In the genomic region with DNA sequence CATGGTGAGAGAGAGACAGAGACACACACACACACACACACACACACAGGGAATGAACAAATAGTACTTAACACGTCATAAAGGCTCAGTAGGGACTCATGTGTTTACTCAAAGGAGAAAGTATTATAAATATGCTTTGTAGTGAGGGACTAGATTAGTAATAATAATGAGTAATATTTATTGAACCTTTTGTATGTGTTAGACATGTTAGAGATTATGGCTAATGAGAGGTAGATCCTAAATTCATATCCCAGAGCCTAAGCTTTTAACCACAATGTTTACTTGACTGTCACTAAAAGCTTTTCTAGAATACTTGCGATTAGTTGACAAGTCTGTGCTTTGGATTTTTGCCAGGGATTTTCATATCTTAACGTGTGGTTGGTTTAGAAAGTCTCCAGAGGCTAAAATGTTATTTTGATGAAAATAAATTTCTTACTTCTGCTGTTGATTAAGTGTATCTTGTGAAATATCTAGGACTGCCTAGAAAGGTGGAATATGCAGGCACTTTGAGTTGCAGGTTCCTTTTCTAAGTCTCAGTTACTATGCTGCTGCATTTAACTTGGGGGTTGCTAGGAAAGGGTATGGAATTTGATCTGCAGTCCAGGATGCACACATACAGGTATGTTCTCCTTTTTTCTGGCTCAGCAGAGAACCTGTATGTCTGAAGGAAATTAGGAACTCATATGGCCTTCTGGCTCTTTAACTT, we compare ENCODE assay signal across 1 cellular context.
TF ChIP-seq lines count a peak whose summit lies in the region.

No MANE protein-coding gene starts in this region.

TF ChIP-seq in K562, 482 proteins besides CTCF, POLR2A, EP300 and RAD21 (continued from another document):
- TF ChIP-seq ZNF318 (IDR thresholded peaks at IDR 0.05; ENCODE audit: borderline replicate concordance in 1 of 2, low read depth in 1 of 2) (0 out of 4 replicates have a peak, but pooled peaks of 1 of the 2 experiments have one; percentile 22), FOXK2 (conservative IDR thresholded peaks at IDR 0.05 in 1 of 2, IDR thresholded peaks at IDR 0.05 in 1 of 2; ENCODE audit: low read depth in 2 of 2) (peak in 1 of 2 experiments; percentile 20; a peak in 1 of 4 replicates), SMARCE1 (IDR thresholded peaks at IDR 0.05) (peak; percentile 19; the same call in 1 of the 2 replicates), HIVEP1 (CRISPR knock-in tag; IDR thresholded peaks at IDR 0.05) (no peak), RAD51 (IDR thresholded peaks at IDR 0.05; ENCODE audit: borderline replicate concordance, low read depth) (no peak), NFIC (IDR thresholded peaks at IDR 0.05) (peak; percentile 87), SRSF7 (optimal IDR thresholded peaks at IDR 0.05; ENCODE audit: low read depth, low read length) (no peak), CREB1 (IDR thresholded peaks at IDR 0.05) (0 out of 2 replicates have a peak, but pooled peaks have one; percentile 15), CREB1 (CRISPR knock-in tag; IDR thresholded peaks at IDR 0.05) (no peak), MAZ (CRISPR knock-in tag; conservative IDR thresholded peaks at IDR 0.05 in 1 of 2, IDR thresholded peaks at IDR 0.05 in 1 of 2) (peak in 1 of 2 experiments; percentile 38; a peak in 1 of 4 replicates), ATF1 (CRISPR knock-in tag; IDR thresholded peaks at IDR 0.05) (no peak), ATF1 (tag; IDR thresholded peaks at IDR 0.05) (peak; percentile 31; the same call in 1 of the 2 replicates), SRSF1 (IDR thresholded peaks at IDR 0.05; ENCODE audit: low read depth, low read length) (no peak), ZBTB7A (IDR thresholded peaks at IDR 0.05; ENCODE audit: borderline replicate concordance, control insufficient read depth, low read depth, low read length) (no peak), PURB (CRISPR knock-in tag; IDR thresholded peaks at IDR 0.05; ENCODE audit: low read depth) (no peak), MYBL2 (IDR thresholded peaks at IDR 0.05; ENCODE audit: low read depth) (0 out of 2 replicates have a peak, but pooled peaks have one; percentile 37), MYBL2 (CRISPR knock-in tag; IDR thresholded peaks at IDR 0.05; ENCODE audit: borderline replicate concordance) (no peak), ZNF253 (CRISPR knock-in tag; conservative IDR thresholded peaks at IDR 0.05) (no peak), MEIS2 (IDR thresholded peaks at IDR 0.05; ENCODE audit: partially characterized antibody) (peak; percentile 79), KDM1A (IDR thresholded peaks at IDR 0.05) (peak in 1 of 2 experiments; percentile 20; a peak in 1 of 4 replicates), SOX6 (IDR thresholded peaks at IDR 0.05) (peak; percentile 42; the same call in 1 of the 2 replicates), CREM (IDR thresholded peaks at IDR 0.05; ENCODE audit: low read depth) (peak; percentile 42; the same call in 1 of the 2 replicates), CEBPG (CRISPR knock-in tag; IDR thresholded peaks at IDR 0.05) (no peak), CEBPG (tag; conservative IDR thresholded peaks at IDR 0.05 in 1 of 2, IDR thresholded peaks at IDR 0.05 in 1 of 2) (peak; percentile 32 to 40; a peak in 1 of 4 replicates), ZBTB40 (IDR thresholded peaks at IDR 0.05) (no peak), ZBTB40 (CRISPR knock-in tag; IDR thresholded peaks at IDR 0.05) (no peak)
- TF ChIP-seq, protein P1, sequence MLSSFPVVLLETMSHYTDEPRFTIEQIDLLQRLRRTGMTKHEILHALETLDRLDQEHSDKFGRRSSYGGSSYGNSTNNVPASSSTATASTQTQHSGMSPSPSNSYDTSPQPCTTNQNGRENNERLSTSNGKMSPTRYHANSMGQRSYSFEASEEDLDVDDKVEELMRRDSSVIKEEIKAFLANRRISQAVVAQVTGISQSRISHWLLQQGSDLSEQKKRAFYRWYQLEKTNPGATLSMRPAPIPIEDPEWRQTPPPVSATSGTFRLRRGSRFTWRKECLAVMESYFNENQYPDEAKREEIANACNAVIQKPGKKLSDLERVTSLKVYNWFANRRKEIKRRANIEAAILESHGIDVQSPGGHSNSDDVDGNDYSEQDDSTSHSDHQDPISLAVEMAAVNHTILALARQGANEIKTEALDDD (IDR thresholded peaks at IDR 0.05) = peak; percentile 69
- TF ChIP-seq, protein P2, sequence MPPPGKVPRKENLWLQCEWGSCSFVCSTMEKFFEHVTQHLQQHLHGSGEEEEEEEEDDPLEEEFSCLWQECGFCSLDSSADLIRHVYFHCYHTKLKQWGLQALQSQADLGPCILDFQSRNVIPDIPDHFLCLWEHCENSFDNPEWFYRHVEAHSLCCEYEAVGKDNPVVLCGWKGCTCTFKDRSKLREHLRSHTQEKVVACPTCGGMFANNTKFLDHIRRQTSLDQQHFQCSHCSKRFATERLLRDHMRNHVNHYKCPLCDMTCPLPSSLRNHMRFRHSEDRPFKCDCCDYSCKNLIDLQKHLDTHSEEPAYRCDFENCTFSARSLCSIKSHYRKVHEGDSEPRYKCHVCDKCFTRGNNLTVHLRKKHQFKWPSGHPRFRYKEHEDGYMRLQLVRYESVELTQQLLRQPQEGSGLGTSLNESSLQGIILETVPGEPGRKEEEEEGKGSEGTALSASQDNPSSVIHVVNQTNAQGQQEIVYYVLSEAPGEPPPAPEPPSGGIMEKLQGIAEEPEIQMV (tag; conservative IDR thresholded peaks at IDR 0.05; ENCODE audit: low read depth) = no peak
- TF ChIP-seq, protein P3, sequence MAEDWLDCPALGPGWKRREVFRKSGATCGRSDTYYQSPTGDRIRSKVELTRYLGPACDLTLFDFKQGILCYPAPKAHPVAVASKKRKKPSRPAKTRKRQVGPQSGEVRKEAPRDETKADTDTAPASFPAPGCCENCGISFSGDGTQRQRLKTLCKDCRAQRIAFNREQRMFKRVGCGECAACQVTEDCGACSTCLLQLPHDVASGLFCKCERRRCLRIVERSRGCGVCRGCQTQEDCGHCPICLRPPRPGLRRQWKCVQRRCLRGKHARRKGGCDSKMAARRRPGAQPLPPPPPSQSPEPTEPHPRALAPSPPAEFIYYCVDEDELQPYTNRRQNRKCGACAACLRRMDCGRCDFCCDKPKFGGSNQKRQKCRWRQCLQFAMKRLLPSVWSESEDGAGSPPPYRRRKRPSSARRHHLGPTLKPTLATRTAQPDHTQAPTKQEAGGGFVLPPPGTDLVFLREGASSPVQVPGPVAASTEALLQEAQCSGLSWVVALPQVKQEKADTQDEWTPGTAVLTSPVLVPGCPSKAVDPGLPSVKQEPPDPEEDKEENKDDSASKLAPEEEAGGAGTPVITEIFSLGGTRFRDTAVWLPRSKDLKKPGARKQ (CRISPR knock-in tag; IDR thresholded peaks at IDR 0.05) = no peak
- TF ChIP-seq, protein P4, sequence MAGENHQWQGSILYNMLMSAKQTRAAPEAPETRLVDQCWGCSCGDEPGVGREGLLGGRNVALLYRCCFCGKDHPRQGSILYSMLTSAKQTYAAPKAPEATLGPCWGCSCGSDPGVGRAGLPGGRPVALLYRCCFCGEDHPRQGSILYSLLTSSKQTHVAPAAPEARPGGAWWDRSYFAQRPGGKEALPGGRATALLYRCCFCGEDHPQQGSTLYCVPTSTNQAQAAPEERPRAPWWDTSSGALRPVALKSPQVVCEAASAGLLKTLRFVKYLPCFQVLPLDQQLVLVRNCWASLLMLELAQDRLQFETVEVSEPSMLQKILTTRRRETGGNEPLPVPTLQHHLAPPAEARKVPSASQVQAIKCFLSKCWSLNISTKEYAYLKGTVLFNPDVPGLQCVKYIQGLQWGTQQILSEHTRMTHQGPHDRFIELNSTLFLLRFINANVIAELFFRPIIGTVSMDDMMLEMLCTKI (IDR thresholded peaks at IDR 0.05; ENCODE audit: partially characterized antibody) = no peak
